Comparison of ENCODE assay signal across 25 cellular contexts in the genomic region with DNA sequence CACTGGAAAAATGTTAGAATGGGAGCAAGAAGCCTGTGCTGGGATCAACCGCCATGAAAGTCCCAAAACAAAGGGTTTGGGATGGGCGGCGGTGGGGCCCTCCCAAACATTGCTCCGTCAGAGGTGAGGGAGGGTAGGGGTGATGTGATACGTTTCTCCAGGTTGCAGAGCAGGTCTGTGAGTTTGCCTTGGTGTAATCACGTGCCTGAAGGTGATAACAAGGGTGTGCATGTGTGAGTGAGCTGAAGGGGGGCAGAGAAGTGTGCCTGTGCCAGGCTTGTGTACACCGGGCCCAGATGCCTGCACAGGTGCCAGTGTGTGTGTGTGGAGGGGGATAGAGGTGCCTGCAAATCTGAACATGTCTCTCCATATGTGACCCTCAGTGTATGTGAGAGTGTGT. TPM values are rescaled to one million over a fixed set of nuclear protein-coding genes. Genes with fewer than 3 reads are reported as not detected.
A peak's percentile ranks its signal among the peaks of the same experiment; 100 is the strongest.
DNase-seq lines count a peak whose midpoint lies in the region; ATAC-seq and TF ChIP-seq lines count a peak whose summit lies in the region.
"Had no signal": no experiment of that assay in that cellular context is flagged by ENCODE, and none has a peak within 500 bp of the region (broad histone marks: within the 10 kb centered on the region; RNA-seq: fewer than 3 reads in every experiment).

No MANE protein-coding gene starts in this region.

- peak overlapping the region; percentile 7 for H3K9ac ChIP-seq in neuronal stem cell (ENCODE audit: low read depth, low read length, poor library complexity)
- H3K9ac ChIP-seq: BLaER1, GM23248 had no signal

- H3K9me3 ChIP-seq in WERI-Rb-1 (ENCODE audit: severe bottlenecking) (no peaks in the 10 kb centered on the region), neuronal stem cell (replicated peaks in 1 of 2; ENCODE audit: control insufficient read depth in 2 of 2, insufficient read depth in 1 of 2, low read depth in 1 of 2, low read length in 2 of 2) (peaks cover 0 to 1% of the 10 kb centered on the region in 2 donors)
- H3K9me3 ChIP-seq: BLaER1 had no signal

- H2BK120ac ChIP-seq in neuronal stem cell (ENCODE audit: low read depth, low read length), result no peak overlapping the region

- H3K4me1 Mint-ChIP-seq in glutamatergic neuron (ENCODE audit: low read depth, unreplicated experiment), result peaks cover 34% of the 10 kb centered on the region

- H3K27me3 ChIP-seq in WERI-Rb-1 (ENCODE audit: insufficient read depth, low read depth, severe bottlenecking) (no peaks in the 10 kb centered on the region), neuronal stem cell (ENCODE audit: control insufficient read depth in 3 of 3, insufficient read depth in 3 of 3, low read depth in 1 of 3, low read length in 3 of 3) (peaks cover 4 to 97% (median 12%) of the 10 kb centered on the region in 3 experiments)

- H3K4ac ChIP-seq in neuronal stem cell (ENCODE audit: low read length), result no peak overlapping the region

- no peak overlapping the region for H2BK12ac ChIP-seq in neuronal stem cell (ENCODE audit: low read length)

- H3K27ac ChIP-seq in WERI-Rb-1, result peak overlapping the region; percentile 91
- no peak overlapping the region for H3K27ac ChIP-seq in neuronal stem cell (replicated peaks; ENCODE audit: low read length)
- H3K27ac ChIP-seq: BLaER1, GM23248, PC-9, SK-N-MC had no signal

- H3K14ac ChIP-seq in neuronal stem cell (ENCODE audit: low read length), result no peak overlapping the region

- H3K18ac ChIP-seq in neuronal stem cell (ENCODE audit: low read length), result peak overlapping the region; percentile 80

- H2BK5ac ChIP-seq in neuronal stem cell (ENCODE audit: low read length), result no peak overlapping the region

- peaks cover 0 to 32% of the 10 kb centered on the region in 2 donors for H3K4me1 ChIP-seq in neuronal stem cell (ENCODE audit: control insufficient read depth in 2 of 2, insufficient read depth in 1 of 2, low read depth in 1 of 2, low read length in 2 of 2)
- H3K4me1 ChIP-seq: BLaER1 had no signal

- no peak overlapping the region for H3K4me2 ChIP-seq in neuronal stem cell (ENCODE audit: insufficient read depth, low read length, poor library complexity, severe bottlenecking)
- H3K4me2 ChIP-seq: BLaER1, PC-9 had no signal

- H2AK5ac ChIP-seq in neuronal stem cell (ENCODE audit: low read depth, low read length), result peak overlapping the region; percentile 30

- H3K27ac Mint-ChIP-seq in glutamatergic neuron (ENCODE audit: unreplicated experiment), result peak overlapping the region; percentile 59
- H3K27ac Mint-ChIP-seq: CD4-positive, alpha-beta T cell; H9 had no signal

- WGBS in neuronal stem cell (ENCODE audit: extremely low coverage in 2 of 2, insufficient read length in 2 of 2, insufficient replicate concordance in 1 of 2), 2 donors, result no CpG with 5 or more reads among the region's 7 CpGs

- H3K23ac ChIP-seq in neuronal stem cell (ENCODE audit: low read depth, low read length, poor library complexity), result no peak overlapping the region

- no peaks in the 10 kb centered on the region for H3K79me1 ChIP-seq in neuronal stem cell (ENCODE audit: low read depth, low read length)

- H4K8ac ChIP-seq in neuronal stem cell (ENCODE audit: low read depth, low read length), result no peak overlapping the region

- peaks cover 37% of the 10 kb centered on the region for H3K36me3 ChIP-seq in WERI-Rb-1
- H3K36me3 ChIP-seq in neuronal stem cell (replicated peaks in 1 of 2; ENCODE audit: control insufficient read depth in 2 of 2, insufficient read depth in 2 of 2, low read length in 2 of 2), result no peaks in the 10 kb centered on the region
- H3K36me3 ChIP-seq: BLaER1 had no signal

- H2AFZ ChIP-seq in neuronal stem cell (ENCODE audit: low read length), result no peak overlapping the region
- H2AFZ ChIP-seq: GM23248, PC-9 had no signal

- no peak for TF ChIP-seq POLR2A in erythroblast (IDR thresholded peaks at IDR 0.05; ENCODE audit: low read length)

- ATAC-seq in HG03571 (IDR thresholded peaks at IDR 0.05; ENCODE audit: unreplicated experiment) (no peak), HG03439 (IDR thresholded peaks at IDR 0.05; ENCODE audit: unreplicated experiment) (no peak)

- no peaks in the 10 kb centered on the region for H3K36me3 Mint-ChIP-seq in glutamatergic neuron (ENCODE audit: unreplicated experiment)

- no peak overlapping the region for H3K4me3 ChIP-seq in WERI-Rb-1 (ENCODE audit: low read depth, low read length)
- no peak overlapping the region for H3K4me3 ChIP-seq in neuronal stem cell (ENCODE audit: low read length in 2 of 2)
- H3K4me3 ChIP-seq: BLaER1, GM23248, PC-9, SK-N-MC had no signal

- TF ChIP-seq CTCF in WERI-Rb-1 (IDR thresholded peaks at IDR 0.05; ENCODE audit: low read depth, low read length) (no peak), glutamatergic neuron (IDR thresholded peaks at IDR 0.05; ENCODE audit: partially characterized antibody, unreplicated experiment) (no peak)

- H4K91ac ChIP-seq in neuronal stem cell (ENCODE audit: low read depth, low read length, poor library complexity), result no peak overlapping the region

- no peak overlapping the region for H3K4me3 Mint-ChIP-seq in glutamatergic neuron (ENCODE audit: unreplicated experiment)
- H3K4me3 Mint-ChIP-seq: CD4-positive, alpha-beta T cell; H9 had no signal

- H2BK15ac ChIP-seq in neuronal stem cell (ENCODE audit: low read length), result peak overlapping the region; percentile 39

- peaks cover 14% of the 10 kb centered on the region for H3K9me3 Mint-ChIP-seq in glutamatergic neuron (ENCODE audit: unreplicated experiment)
- H3K9me3 Mint-ChIP-seq: CD4-positive, alpha-beta T cell; H9 had no signal

- no peak for DNase-seq in WERI-Rb-1
- no peak for DNase-seq in glutamatergic neuron
- no peak for DNase-seq in neuronal stem cell (ENCODE audit: low spot score)
- no peak for DNase-seq in NCI-H446 treated with DMSO at 0.1 percent for 48 hours (lab: John Stamatoyannopoulos, UW)
- DNase-seq in erythroblast (lab: John Stamatoyannopoulos, UW), result no peak
- DNase-seq: ACHN; CD4-positive, alpha-beta T cell; COR-L47; DMS 273 treated with DMSO at 0.1 percent for 48 hours; DMS79 treated with DMSO at 0.1 percent for 48 hours; GM23248; H9; IMR-90; MV-4-11; NCI-H1105 treated with DMSO at 0.1 percent for 48 hours; NCI-H187; NCI-H510A; NCI-H748 treated with DMSO at 0.1 percent for 48 hours; PC-9; RPMI8226; SHP77 had no signal

- peaks cover 24% of the 10 kb centered on the region for H3K27me3 Mint-ChIP-seq in glutamatergic neuron (ENCODE audit: unreplicated experiment)

RNA-seq across cellular contexts. Expression of a gene that starts 55.8 kb away (rescaled TPM):
- 39.3 TPM for total RNA-seq in glutamatergic neuron (ENCODE audit: unreplicated experiment)
- polyA plus RNA-seq in neuronal stem cell (2013, experiment 1 of 2), result 18.0 TPM
- 16.7 TPM for polyA plus RNA-seq in neuronal stem cell (2013, experiment 2 of 2)
